ENCODE assay signal across 8 cellular contexts in the genomic region with DNA sequence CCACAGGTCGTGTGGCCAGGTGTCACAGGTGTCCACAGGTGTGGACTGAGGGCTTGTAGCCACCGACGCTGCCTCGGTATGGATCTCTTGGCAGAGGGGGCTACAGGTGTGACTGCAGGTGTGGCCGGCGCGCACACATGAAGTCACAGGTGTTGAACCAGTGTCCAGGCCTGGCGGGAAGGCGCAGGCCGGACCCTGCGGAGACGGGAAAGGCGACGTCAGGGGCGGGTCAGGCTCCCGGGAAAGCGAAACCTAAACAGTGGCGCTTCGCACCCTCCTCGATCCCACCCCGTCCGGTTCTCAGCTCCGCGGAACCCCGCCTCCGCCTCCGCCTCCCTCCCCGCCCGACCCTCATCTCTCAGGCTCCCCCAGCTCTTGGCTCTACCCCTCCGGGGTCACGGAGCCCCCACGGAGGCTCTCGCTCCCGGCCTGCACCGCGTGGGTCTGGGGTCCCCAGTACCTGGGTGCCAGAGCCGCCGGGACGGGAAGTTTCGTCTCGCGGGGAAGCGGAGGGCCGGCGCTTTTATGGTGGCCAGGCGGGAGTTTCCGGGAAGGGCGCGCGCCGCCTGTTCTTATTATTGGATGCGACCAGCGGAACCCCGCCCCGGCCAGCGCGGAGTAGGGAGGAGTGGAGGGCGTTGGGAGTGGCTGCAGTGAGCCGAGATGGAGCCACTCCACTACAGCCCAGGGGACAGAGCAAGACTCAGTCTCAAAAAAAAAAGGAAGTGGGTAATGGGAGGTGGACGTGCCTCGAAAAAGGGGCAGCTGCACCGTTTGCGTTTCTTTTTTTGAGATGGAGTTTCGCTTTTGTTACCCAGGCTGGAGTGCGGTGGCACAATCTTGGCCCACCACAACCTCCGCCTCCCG. TPM values are rescaled to one million over a fixed set of nuclear protein-coding genes. Genes with fewer than 3 reads are reported as not detected.
A peak's percentile ranks its signal among the peaks of the same experiment; 100 is the strongest.
DNase-seq lines count a peak whose midpoint lies in the region; ATAC-seq lines count a peak whose summit lies in the region.

TSS of gene IRF7 (minus strand) at position 498 of the 867 bp plus-strand sequence. CDS start 586 bp downstream, outside the sequence.

- POLR2A ChIA-PET in CD4-positive, alpha-beta memory T cell (lab: Charles Lee; ENCODE audit: partially characterized antibody): interaction anchor here (0.6 to 1.5 kb wide), 13 partner anchors 11 to 80 kb away, joined by 3 to 13 read pairs (median 3); partner anchors contain the start of genes DEAF1, LMNTD2, PHRF1 and RASSF7

- peaks cover 0 to 4% (median 0%) of the 10 kb centered on the region in 8 donors for H3K9me3 Mint-ChIP-seq in CD4-positive, alpha-beta memory T cell

- peak; percentile 79 to 89 (median 83) for DNase-seq in CD4-positive, alpha-beta memory T cell
- peak; percentile 39 for DNase-seq in HS-27A (ENCODE audit: low read depth)
- peak; percentile 98 for DNase-seq in OCI-M1 (lab: John Stamatoyannopoulos, UW)
- DNase-seq in activated T-cell treated with anti-CD3 and anti-CD28 coated beads for 4 hours: peak; percentile 66
- peak; percentile 59 for DNase-seq in epithelial cell of prostate (ENCODE audit: low read depth, low spot score)
- peak; percentile 70 to 72 for DNase-seq in stimulated activated CD8-positive, alpha-beta memory T cell treated with anti-CD3 and anti-CD28 coated beads, Interleukin-4, amount 100 ng/mL, for 4 hours (ENCODE audit: low read depth in 2 of 2, low spot score in 1 of 2)

- no peaks in the 10 kb centered on the region for H3K9me3 ChIP-seq in CD4-positive, alpha-beta memory T cell (ENCODE audit: control insufficient read depth in 1 of 2, low read length in 2 of 2)
- H3K9me3 ChIP-seq in mucosa of rectum (ENCODE audit: control insufficient read depth in 2 of 2, low read length in 2 of 2): no peaks in the 10 kb centered on the region

- H3K36me3 Mint-ChIP-seq in CD4-positive, alpha-beta memory T cell: peaks cover 4 to 18% of the 10 kb centered on the region in 2 donors

- intact Hi-C loops in CD4-positive, alpha-beta memory T cell (cut with micrococcal nuclease): loop anchor here (1.0 to 5.0 kb wide), 3 partner anchors 39 to 192 kb away; partner anchors contain the start of genes DEAF1, PHRF1, PIDD1 and RPLP2

- peak within 1 kb of the TSS; percentile 88 to 95 for H3K9ac ChIP-seq in mucosa of rectum (ENCODE audit: low read depth in 1 of 2, low read length in 2 of 2)

- CTCF ChIA-PET in CD4-positive, alpha-beta memory T cell (lab: Charles Lee; ENCODE audit: partially characterized antibody): no interaction called here

- peak within 1 kb of the TSS; percentile 89 to 96 (median 93) for H3K27ac Mint-ChIP-seq in CD4-positive, alpha-beta memory T cell

- peak within 1 kb of the TSS; percentile 78 to 80 for H3K4me3 ChIP-seq in CD4-positive, alpha-beta memory T cell (ENCODE audit: low read length in 2 of 2)
- peak within 1 kb of the TSS; percentile 80 to 88 for H3K4me3 ChIP-seq in mucosa of rectum (ENCODE audit: low read length in 2 of 2)

- H3K27me3 Mint-ChIP-seq in CD4-positive, alpha-beta memory T cell: no peaks in the 10 kb centered on the region

- no peaks in the 10 kb centered on the region for H3K27me3 ChIP-seq in CD4-positive, alpha-beta memory T cell (ENCODE audit: insufficient read depth, low read length)
- no peaks in the 10 kb centered on the region for H3K27me3 ChIP-seq in mucosa of rectum (ENCODE audit: control insufficient read depth in 2 of 2, insufficient read depth in 2 of 2, low read length in 2 of 2)

- H3K36me3 ChIP-seq in CD4-positive, alpha-beta memory T cell (ENCODE audit: insufficient read depth, low read length): peaks cover 24% of the 10 kb centered on the region
- peaks cover 26 to 32% of the 10 kb centered on the region in 2 donors for H3K36me3 ChIP-seq in mucosa of rectum (ENCODE audit: control insufficient read depth in 2 of 2, insufficient read depth in 2 of 2, low read length in 2 of 2)

- ATAC-seq in GM19468 (IDR thresholded peaks at IDR 0.05; ENCODE audit: extremely low read depth, unreplicated experiment): peak; percentile 48

- peaks cover 29% of the 10 kb centered on the region for H3K4me1 ChIP-seq in CD4-positive, alpha-beta memory T cell (ENCODE audit: insufficient read depth, low read length)
- H3K4me1 ChIP-seq in mucosa of rectum (ENCODE audit: control insufficient read depth in 2 of 2, insufficient read depth in 2 of 2, low read length in 2 of 2): peaks cover 39 to 42% of the 10 kb centered on the region in 2 donors

- peaks cover 6 to 35% (median 20%) of the 10 kb centered on the region in 4 donors for H3K4me1 Mint-ChIP-seq in CD4-positive, alpha-beta memory T cell

- H3K27ac ChIP-seq in CD4-positive, alpha-beta memory T cell (ENCODE audit: low read depth, low read length): peak within 1 kb of the TSS; percentile 96
- peak within 1 kb of the TSS; percentile 77 for H3K27ac ChIP-seq in epithelial cell of prostate
- H3K27ac ChIP-seq in mucosa of rectum (ENCODE audit: low read depth in 2 of 2, low read length in 2 of 2): peak within 1 kb of the TSS; percentile 98 to 99

- H3K4me3 Mint-ChIP-seq in CD4-positive, alpha-beta memory T cell: peak within 1 kb of the TSS; percentile 90 to 96 (median 93)

RNA-seq across cellular contexts. Expression of gene IRF7, which starts in this region (rescaled TPM):
- 10 to 100 TPM; 67.6 to 76.6 TPM for total RNA-seq in CD4-positive, alpha-beta memory T cell
- 10 to 100 TPM; 20.8 to 37.4 TPM for polyA plus RNA-seq in CD4-positive, alpha-beta memory T cell

Comparison
In these comparisons a context has a peak if more than half of its experiments do, and no peak if none do; other contexts are left out.
1. Peak in every context shown above with its lines: DNase-seq, ATAC-seq, H3K4me3 ChIP-seq and H3K27ac ChIP-seq.
2. DNase-seq: peak in every context shown above with its lines; median percentile 98 in OCI-M1; 83 in CD4-positive, alpha-beta memory T cell; 71 in stimulated activated CD8-positive, alpha-beta memory T cell treated with anti-CD3 and anti-CD28 coated beads, Interleukin-4, amount 100 ng/mL, for 4 hours; 66 in activated T-cell treated with anti-CD3 and anti-CD28 coated beads for 4 hours; 59 in epithelial cell of prostate; 39 in HS-27A.